Comparison of ENCODE assay signal across 9 cellular contexts in the genomic region with DNA sequence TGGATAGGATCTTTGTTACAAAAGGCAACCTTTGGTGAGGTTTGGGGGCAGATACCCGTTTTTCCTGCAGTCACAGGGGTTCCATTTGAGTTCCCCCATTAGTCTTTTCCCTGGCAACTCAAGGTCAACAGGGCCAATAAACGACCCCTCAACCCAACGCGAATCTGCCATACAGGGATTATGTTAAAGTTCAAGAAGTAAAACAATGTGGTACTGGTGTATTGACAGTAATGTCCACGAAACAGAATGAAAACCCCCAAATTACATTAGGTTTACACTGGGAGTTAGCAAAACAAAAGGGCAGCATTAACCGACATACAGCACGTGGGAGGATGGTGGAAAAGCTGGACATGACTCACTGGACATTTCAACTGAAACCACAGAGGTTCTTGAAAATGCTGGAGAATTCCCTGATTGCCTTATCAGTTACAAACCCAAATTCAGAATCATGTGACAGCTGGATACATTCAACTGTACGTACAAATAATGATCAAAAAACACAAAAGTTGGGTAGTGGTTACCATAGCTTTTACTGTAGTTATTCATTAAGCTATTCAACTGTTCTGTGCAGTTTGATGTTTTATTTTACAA. TPM values are rescaled to one million over a fixed set of nuclear protein-coding genes. Genes with fewer than 3 reads are reported as not detected.
A peak's percentile ranks its signal among the peaks of the same experiment; 100 is the strongest.
DNase-seq lines count a peak whose midpoint lies in the region; ATAC-seq and TF ChIP-seq lines count a peak whose summit lies in the region.
"Had no signal": no experiment of that assay in that cellular context is flagged by ENCODE, and none has a peak within 500 bp of the region (broad histone marks: within the 10 kb centered on the region; RNA-seq: fewer than 3 reads in every experiment).

No MANE protein-coding gene starts in this region.

- no peaks in the 10 kb centered on the region for H3K27me3 ChIP-seq in cardiac muscle cell
- H3K27me3 ChIP-seq in right cardiac atrium (ENCODE audit: control insufficient read depth, insufficient read depth): no peaks in the 10 kb centered on the region
- H3K27me3 ChIP-seq in transverse colon: no peaks in the 10 kb centered on the region

- no peak for TF ChIP-seq POLR2A in transverse colon (IDR thresholded peaks at IDR 0.05)

- intact Hi-C loops in right cardiac atrium (cut with DNase I): loop anchor here in 1 of 4 donors (10.0 kb wide), 1 partner anchor 153 kb away; the partner anchor contains the start of genes MZT2B and SMPD4
- intact Hi-C loops in transverse colon (cut with DNase I; ENCODE audit: low total_unique reads): loop anchor here (10.0 kb wide), 2 partner anchors 153 to 403 kb away; partner anchors contain the start of genes MZT2B and SMPD4

- H3K9me3 ChIP-seq in cardiac muscle cell (ENCODE audit: low read depth) (no peaks in the 10 kb centered on the region), right cardiac atrium (ENCODE audit: control insufficient read depth, low read length) (no peaks in the 10 kb centered on the region), transverse colon (no peaks in the 10 kb centered on the region)

- DNase-seq in cardiac muscle cell (ENCODE audit: low read depth in 1 of 2, low spot score in 1 of 2) (peak in 1 of 2 donors; percentile 89), right cardiac atrium (no peak), amniotic stem cell (lab: John Stamatoyannopoulos, UW) (peak; percentile 46), transverse colon (no peak), NCI-H2196 (lab: John Stamatoyannopoulos, UW; ENCODE audit: unreplicated experiment) (no peak)
- DNase-seq: T1000 had no signal

- H3K4me1 ChIP-seq in cardiac muscle cell (ENCODE audit: low read depth) (peaks cover 7% of the 10 kb centered on the region), right cardiac atrium (ENCODE audit: control insufficient read depth, insufficient read depth, low read length) (no peaks in the 10 kb centered on the region), transverse colon (peaks cover 6 to 18% (median 8%) of the 10 kb centered on the region in 4 donors)

- TF ChIP-seq EP300 in transverse colon (IDR thresholded peaks at IDR 0.05; ENCODE audit: low read depth): no peak

- no peak for TF ChIP-seq CTCF in cardiac muscle cell (IDR thresholded peaks at IDR 0.05; ENCODE audit: low read depth, low read length)
- no peak for TF ChIP-seq CTCF in transverse colon (IDR thresholded peaks at IDR 0.05)

- H3K27ac ChIP-seq in cardiac muscle cell (peak overlapping the region; percentile 77), right cardiac atrium (ENCODE audit: low read length) (no peak overlapping the region), transverse colon (peak overlapping the region; percentile 44 to 69 (median 63))

- H3K4me3 ChIP-seq in cardiac muscle cell (peak overlapping the region; percentile 49), right cardiac atrium (ENCODE audit: low read length) (no peak overlapping the region), iPS-11a (ENCODE audit: low read depth, low read length) (peak overlapping the region; percentile 83), transverse colon (no peak overlapping the region)

- in situ Hi-C loops in transverse colon (cut with MboI; ENCODE audit: low pct_ligation_motif_present in 1 of 4, low pct_unique_long_range_greater_than_20kb in 1 of 4, low sequenced_read_pairs in 3 of 4): loop anchor here (10.0 to 25.0 kb wide), 6 partner anchors 153 to 749 kb away; partner anchors contain the start of genes FAM168B (in 1 of the 4), MZT2B (in 1 of the 4) and SMPD4 (in 1 of the 4)

- no peaks in the 10 kb centered on the region for H3K36me3 ChIP-seq in cardiac muscle cell
- peaks cover 0 to 12% (median 3%) of the 10 kb centered on the region in 4 donors for H3K36me3 ChIP-seq in transverse colon

- WGBS in right cardiac atrium: 61% methylated on average over 8 of the region's 8 CpGs
- 57 to 60% methylated on average over 7 to 8 of the region's 8 CpGs for WGBS in transverse colon (ENCODE audit: low coverage in 1 of 2), 2 donors

- no peak for ATAC-seq in right cardiac atrium
- ATAC-seq in HG02678 (IDR thresholded peaks at IDR 0.05; ENCODE audit: unreplicated experiment): no peak
- no peak for ATAC-seq in HG03045 (IDR thresholded peaks at IDR 0.05; ENCODE audit: unreplicated experiment)

RNA-seq across cellular contexts. Expression of gene IMP4, which starts 4.9 kb away (rescaled TPM):
- 91.5 and 92.4 TPM in 2 replicates for total RNA-seq in cardiac muscle cell
- 65.2 and 90.1 TPM in 2 replicates for polyA plus RNA-seq in cardiac muscle cell
- total RNA-seq in right cardiac atrium: 10 to 100 TPM; 48.0 to 59.9 (median 55.8) TPM
- polyA plus RNA-seq in right cardiac atrium: 50.4 TPM
- total RNA-seq in transverse colon: 100 to 1,000 TPM in 1 of 4 donors, 10 to 100 TPM in 3; 52.1 to 367 (median 83.7) TPM

RNA-seq across cellular contexts. Expression of gene PTPN18, which starts 18.0 kb away (rescaled TPM):
- 16.7 and 36.3 TPM in 2 replicates for total RNA-seq in cardiac muscle cell
- 27.6 and 39.1 TPM in 2 replicates for polyA plus RNA-seq in cardiac muscle cell
- 10 to 100 TPM; 22.9 to 26.0 (median 24.8) TPM for total RNA-seq in right cardiac atrium
- 16.4 TPM for polyA plus RNA-seq in right cardiac atrium
- 100 to 1,000 TPM; 136 to 168 (median 148) TPM for total RNA-seq in transverse colon

Comparison
In these comparisons a context has a peak if more than half of its experiments do, and no peak if none do; other contexts are left out.
1. H3K4me3 ChIP-seq: peak in cardiac muscle cell (single experiment) and iPS-11a (single experiment); none in right cardiac atrium (single experiment) and transverse colon (0 of 4).